22 cellular contexts compared by ENCODE assay signal in genomic region chr3:12352253-12352652, GRCh38.
DNase-seq lines count a peak whose midpoint lies in the region; TF ChIP-seq lines count a peak whose summit lies in the region.
"Had no signal": no experiment of that assay in that cellular context is flagged by ENCODE, and none has a peak within 500 bp of the region (broad histone marks: within the 10 kb centered on the region; RNA-seq: fewer than 3 reads in every experiment).

No MANE protein-coding gene starts in this region.

- H3K27me3 Mint-ChIP-seq in CD14-positive monocyte (ENCODE audit: low read depth in 3 of 3) = peaks cover 0 to 2% (median 0%) of the 10 kb centered on the region in 3 donors

- peak; percentile 51 for TF ChIP-seq CTCF in CD14-positive monocyte (IDR thresholded peaks at IDR 0.05)
- TF ChIP-seq CTCF in kidney epithelial cell (IDR thresholded peaks at IDR 0.05; ENCODE audit: insufficient read depth, low read length, poor library complexity, severe bottlenecking) = peak; percentile 12

- intact Hi-C loops in CD14-positive monocyte (cut with micrococcal nuclease) = loop anchor here (5.0 kb wide), 3 partner anchors 40 to 160 kb away; no protein-coding TSS in a partner anchor

- no peak for DNase-seq in CD14-positive monocyte (ENCODE audit: low spot score)
- peak; percentile 25 for DNase-seq in MV-4-11 (lab: John Stamatoyannopoulos, UW)
- peak; percentile 42 for DNase-seq in SKM-1 treated with dmso at 0.1 percent for 144 hours (lab: John Stamatoyannopoulos, UW; ENCODE audit: unreplicated experiment)
- DNase-seq in kidney epithelial cell (ENCODE audit: low read depth) = no peak
- DNase-seq in NCI-H748 treated with DMSO at 0.1 percent for 48 hours (lab: John Stamatoyannopoulos, UW) = no peak
- DNase-seq in UCSD-AML1 (lab: John Stamatoyannopoulos, UW; ENCODE audit: unreplicated experiment) = no peak
- DNase-seq in H4 (ENCODE audit: low spot score) = no peak
- DNase-seq in effector CD8-positive, alpha-beta T cell (lab: John Stamatoyannopoulos, UW) = no peak
- DNase-seq: activated CD4-positive, alpha-beta T cell treated with anti-CD3 and anti-CD28 coated beads for 48 hours; activated CD8-positive, alpha-beta memory T cell treated with anti-CD3 and anti-CD28 coated beads, Interleukin-2, amount 50 U/mL, for 4 hours; activated effector memory CD4-positive, alpha-beta T cell treated with anti-CD3 and anti-CD28 coated beads, Interleukin-2, amount 50 U/mL, for 16 hours; amniotic stem cell; effector memory CD8-positive, alpha-beta T cell; hippocampal formation; islet precursor cell; KBM-7; NCI-H1105; NCI-H524; occipital lobe; right lobe of liver had no signal

- no peaks in the 10 kb centered on the region for H3K9me3 Mint-ChIP-seq in CD14-positive monocyte
- H3K9me3 Mint-ChIP-seq: effector memory CD8-positive, alpha-beta T cell; stimulated activated effector memory CD8-positive, alpha-beta T cell treated with anti-CD3 and anti-CD28 coated beads, Interleukin-12 subunit alpha, Interleukin-12 subunit beta, amount 100 ng/mL, for 72 hours had no signal

- H3K4me1 Mint-ChIP-seq in CD14-positive monocyte = peaks cover 76% of the 10 kb centered on the region

- H3K36me3 Mint-ChIP-seq in CD14-positive monocyte = peaks cover 0 to 2% of the 10 kb centered on the region in 2 donors
- H3K36me3 Mint-ChIP-seq: stimulated activated effector memory CD8-positive, alpha-beta T cell treated with anti-CD3 and anti-CD28 coated beads, Interleukin-12 subunit alpha, Interleukin-12 subunit beta, amount 100 ng/mL, for 72 hours had no signal

- no peaks in the 10 kb centered on the region for H3K36me3 ChIP-seq in kidney epithelial cell (ENCODE audit: control insufficient read depth, insufficient read depth, low read length)
- H3K36me3 ChIP-seq: right lobe of liver had no signal

- peak overlapping the region in 6 of 7 donors; percentile 25 to 90 (median 86) for H3K27ac Mint-ChIP-seq in CD14-positive monocyte
- H3K27ac Mint-ChIP-seq: effector memory CD8-positive, alpha-beta T cell; stimulated activated effector memory CD8-positive, alpha-beta T cell treated with anti-CD3 and anti-CD28 coated beads, Interleukin-12 subunit alpha, Interleukin-12 subunit beta, amount 100 ng/mL, for 72 hours had no signal

- peak overlapping the region in 1 of 2 donors; percentile 35 for H3K4me3 Mint-ChIP-seq in CD14-positive monocyte
- H3K4me3 Mint-ChIP-seq: effector memory CD8-positive, alpha-beta T cell; stimulated activated effector memory CD8-positive, alpha-beta T cell treated with anti-CD3 and anti-CD28 coated beads, Interleukin-12 subunit alpha, Interleukin-12 subunit beta, amount 100 ng/mL, for 72 hours had no signal

- no peak overlapping the region for H3K4me3 ChIP-seq in kidney epithelial cell (ENCODE audit: low read depth, low read length)
- H3K4me3 ChIP-seq: lung, right lobe of liver had no signal

- no peaks in the 10 kb centered on the region for H3K27me3 ChIP-seq in kidney epithelial cell (ENCODE audit: control insufficient read depth, insufficient read depth, low read length)
- H3K27me3 ChIP-seq: right lobe of liver had no signal

Comparison
In these comparisons a context has a peak if more than half of its experiments do, and no peak if none do; other contexts are left out.
1. DNase-seq: peak in MV-4-11 (single experiment) and SKM-1 treated with dmso at 0.1 percent for 144 hours (single experiment); none in CD14-positive monocyte (single experiment), kidney epithelial cell (single experiment), NCI-H748 treated with DMSO at 0.1 percent for 48 hours (single experiment), UCSD-AML1 (single experiment), H4 (single experiment) and effector CD8-positive, alpha-beta T cell (single experiment).